Comparison of ENCODE assay signal across 19 cellular contexts in genomic region chr15:96408591-96409183, GRCh38.
DNase-seq lines count a peak whose midpoint lies in the region; ATAC-seq and TF ChIP-seq lines count a peak whose summit lies in the region.
"Had no signal": no experiment of that assay in that cellular context is flagged by ENCODE, and none has a peak within 500 bp of the region (broad histone marks: within the 10 kb centered on the region; RNA-seq: fewer than 3 reads in every experiment).

No MANE protein-coding gene starts in this region.

- TF ChIP-seq CTCF in Calu3 (IDR thresholded peaks at IDR 0.05; ENCODE audit: unreplicated experiment) (no peak), ascending aorta (IDR thresholded peaks at IDR 0.05) (no peak)

- DNase-seq in Calu3: no peak
- no peak for DNase-seq in ascending aorta (ENCODE audit: low spot score in 2 of 2)
- DNase-seq in left kidney (ENCODE audit: low read depth, low spot score): peak; percentile 64
- DNase-seq in retina: peak; percentile 47
- no peak for DNase-seq in activated CD4-positive, alpha-beta T cell treated with anti-CD3 and anti-CD28 coated beads, Interleukin-2, amount 10 ng/mL, durations not matched to agents 7 days and 5 days
- DNase-seq: activated B cell treated with CpG ODN at 0.5 μM for 24 hours; activated CD8-positive, alpha-beta memory T cell treated with anti-CD3 and anti-CD28 coated beads for 24 hours; COR-L47; immature natural killer cell; NCI-H187 treated with DMSO at 0.1 percent for 48 hours; stimulated activated CD4-positive, alpha-beta T cell treated with anti-CD3 and anti-CD28 coated beads, Interleukin-12 subunit alpha, Interleukin-12 subunit beta, amount 100 ng/mL, for 4 hours; stimulated activated naive CD4-positive, alpha-beta T cell treated with Interleukin-2 at 50 U/mL for 16 hours; T-helper 2 cell had no signal

- CTCF ChIA-PET in Calu3 (lab: Charles Lee): no interaction called here
- CTCF ChIA-PET in activated CD4-positive, alpha-beta T cell treated with anti-CD3 and anti-CD28 coated beads, Interleukin-2, amount 10 ng/mL, durations not matched to agents 7 days and 5 days (lab: Charles Lee): no interaction called here

- intact Hi-C loops in Calu3 (cut with micrococcal nuclease; ENCODE audit: unreplicated experiment): loop anchor here (1.0 kb wide), 1 partner anchor 478 kb away; no protein-coding TSS in a partner anchor
- intact Hi-C loops in ascending aorta (cut with DNase I): loop anchor here (5.0 kb wide), 1 partner anchor 51 kb away; no protein-coding TSS in a partner anchor

- peaks cover 10% of the 10 kb centered on the region for H3K36me3 Mint-ChIP-seq in Calu3 (ENCODE audit: insufficient read depth, unreplicated experiment)
- H3K36me3 Mint-ChIP-seq in activated CD4-positive, alpha-beta T cell treated with anti-CD3 and anti-CD28 coated beads, Interleukin-2, amount 10 ng/mL, durations not matched to agents 7 days and 5 days (ENCODE audit: low read depth): peaks cover 2% of the 10 kb centered on the region

- BruUV-seq in Calu3 (replicated peaks; lab: Mats Ljungman, UMichigan): no TSS peak

- H3K4me3 Mint-ChIP-seq in Calu3 (ENCODE audit: low read depth, unreplicated experiment): peak overlapping the region; percentile 64
- no peak overlapping the region for H3K4me3 Mint-ChIP-seq in activated CD4-positive, alpha-beta T cell treated with anti-CD3 and anti-CD28 coated beads, Interleukin-2, amount 10 ng/mL, durations not matched to agents 7 days and 5 days
- H3K4me3 Mint-ChIP-seq: activated B cell treated with CpG ODN at 0.5 μM for 24 hours; activated T-helper 17 cell treated with anti-CD3 and anti-CD28 coated beads, Interleukin-2, amount 50 U/mL, for 72 hours; immature natural killer cell had no signal

- no peaks in the 10 kb centered on the region for H3K9me3 Mint-ChIP-seq in Calu3 (ENCODE audit: low read depth, unreplicated experiment)
- no peaks in the 10 kb centered on the region for H3K9me3 Mint-ChIP-seq in activated CD4-positive, alpha-beta T cell treated with anti-CD3 and anti-CD28 coated beads, Interleukin-2, amount 10 ng/mL, durations not matched to agents 7 days and 5 days
- H3K9me3 Mint-ChIP-seq: activated B cell treated with CpG ODN at 0.5 μM for 24 hours had no signal

- H3K27ac Mint-ChIP-seq in Calu3 (ENCODE audit: unreplicated experiment): no peak overlapping the region
- H3K27ac Mint-ChIP-seq in activated CD4-positive, alpha-beta T cell treated with anti-CD3 and anti-CD28 coated beads, Interleukin-2, amount 10 ng/mL, durations not matched to agents 7 days and 5 days: no peak overlapping the region
- H3K27ac Mint-ChIP-seq: activated B cell treated with CpG ODN at 0.5 μM for 24 hours; activated T-helper 17 cell treated with anti-CD3 and anti-CD28 coated beads, Interleukin-2, amount 50 U/mL, for 72 hours; immature natural killer cell had no signal

- peaks cover 29% of the 10 kb centered on the region for H3K27me3 ChIP-seq in ascending aorta

- H3K36me3 ChIP-seq in ascending aorta: no peaks in the 10 kb centered on the region
- H3K36me3 ChIP-seq: adrenal gland had no signal

- H3K4me1 Mint-ChIP-seq in Calu3 (ENCODE audit: low read depth, unreplicated experiment): peaks cover 11% of the 10 kb centered on the region
- H3K4me1 Mint-ChIP-seq in activated CD4-positive, alpha-beta T cell treated with anti-CD3 and anti-CD28 coated beads, Interleukin-2, amount 10 ng/mL, durations not matched to agents 7 days and 5 days: no peaks in the 10 kb centered on the region
- H3K4me1 Mint-ChIP-seq: activated B cell treated with CpG ODN at 0.5 μM for 24 hours; activated T-helper 17 cell treated with anti-CD3 and anti-CD28 coated beads, Interleukin-2, amount 50 U/mL, for 72 hours had no signal

- POLR2A ChIA-PET in activated CD4-positive, alpha-beta T cell treated with anti-CD3 and anti-CD28 coated beads, Interleukin-2, amount 10 ng/mL, durations not matched to agents 7 days and 5 days (lab: Charles Lee): no interaction called here

- no peak overlapping the region for H3K27ac ChIP-seq in ascending aorta
- H3K27ac ChIP-seq: adrenal gland had no signal

- ATAC-seq in HG03439 (IDR thresholded peaks at IDR 0.05; ENCODE audit: unreplicated experiment): no peak
- no peak for ATAC-seq in GM21786 (IDR thresholded peaks at IDR 0.05; ENCODE audit: unreplicated experiment)
- no peak for ATAC-seq in GM21390 (IDR thresholded peaks at IDR 0.05; ENCODE audit: unreplicated experiment)
- ATAC-seq: activated T-helper 17 cell treated with anti-CD3 and anti-CD28 coated beads, Interleukin-2, amount 50 U/mL, for 72 hours; GM12878 had no signal

- peaks cover 25% of the 10 kb centered on the region for H3K27me3 Mint-ChIP-seq in Calu3 (ENCODE audit: unreplicated experiment)
- H3K27me3 Mint-ChIP-seq in activated CD4-positive, alpha-beta T cell treated with anti-CD3 and anti-CD28 coated beads, Interleukin-2, amount 10 ng/mL, durations not matched to agents 7 days and 5 days: peaks cover 60% of the 10 kb centered on the region

- H3K9me3 ChIP-seq in ascending aorta: no peaks in the 10 kb centered on the region
- H3K9me3 ChIP-seq: adrenal gland had no signal

- H3K4me1 ChIP-seq in ascending aorta: peaks cover 8 to 13% of the 10 kb centered on the region in 2 donors

- peak overlapping the region; percentile 49 to 51 for H3K4me3 ChIP-seq in ascending aorta
- H3K4me3 ChIP-seq: GM12878 had no signal

Comparison
In these comparisons a context has a peak if more than half of its experiments do, and no peak if none do; other contexts are left out.
1. DNase-seq: peak in left kidney (single experiment) and retina (single experiment); none in Calu3 (single experiment), ascending aorta (0 of 2) and activated CD4-positive, alpha-beta T cell treated with anti-CD3 and anti-CD28 coated beads, Interleukin-2, amount 10 ng/mL, durations not matched to agents 7 days and 5 days (single experiment).